In the genomic region with DNA sequence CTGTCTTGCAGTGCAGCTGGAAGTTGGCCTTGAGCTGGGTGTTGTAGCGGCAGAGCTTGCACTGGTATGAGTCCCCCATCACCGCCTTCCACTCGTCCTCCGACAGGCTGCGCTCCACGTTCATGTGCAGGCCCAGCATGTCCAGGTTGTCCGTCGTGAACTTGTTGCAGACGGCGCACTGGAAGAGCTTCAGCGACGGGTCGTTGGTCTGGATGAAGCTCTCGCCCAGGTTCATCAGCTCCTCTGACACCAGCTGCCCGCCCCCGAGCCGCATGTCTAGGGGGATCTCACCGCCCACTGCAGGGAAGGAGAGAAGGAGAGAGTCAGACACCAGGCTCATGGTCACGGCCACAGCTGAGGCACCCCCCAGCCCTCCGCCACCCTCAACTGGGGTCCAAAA, we compare ENCODE assay signal across 31 cellular contexts.
"Had no signal": no experiment of that assay in that cellular context is flagged by ENCODE, and none has a peak within 500 bp of the region (broad histone marks: within the 10 kb centered on the region; RNA-seq: fewer than 3 reads in every experiment).

No MANE protein-coding gene starts in this region.

- H3K4me3 ChIP-seq: lower lobe of right lung, pancreas, prostate gland, sigmoid colon, spleen, suprapubic skin, thoracic aorta, tibial nerve, upper lobe of left lung, vagina had no signal

- H3K4me3 Mint-ChIP-seq: mesothelial cell of epicardium; naive B cell; natural killer cell; nephron progenitor cell; stimulated activated memory B cell treated with anti-CD40 and anti-IgM and Interleukin-4, amounts not matched to agents 10 μg/mL and 1 μg/mL and 100 μg/mL, for 72 hours had no signal

- H3K27ac Mint-ChIP-seq: mesothelial cell of epicardium; naive B cell; natural killer cell; nephron progenitor cell; stimulated activated memory B cell treated with anti-CD40 and anti-IgM and Interleukin-4, amounts not matched to agents 10 μg/mL and 1 μg/mL and 100 μg/mL, for 72 hours had no signal

- H3K4me1 ChIP-seq: spleen, suprapubic skin had no signal

- H3K4me1 Mint-ChIP-seq: stimulated activated memory B cell treated with anti-CD40 and anti-IgM and Interleukin-4, amounts not matched to agents 10 μg/mL and 1 μg/mL and 100 μg/mL, for 72 hours had no signal

- H3K27me3 Mint-ChIP-seq: naive B cell; stimulated activated memory B cell treated with anti-CD40 and anti-IgM and Interleukin-4, amounts not matched to agents 10 μg/mL and 1 μg/mL and 100 μg/mL, for 72 hours had no signal

- H3K27me3 ChIP-seq: pancreas, sigmoid colon, spleen, suprapubic skin, tibial nerve, upper lobe of left lung, vagina had no signal

- H3K9me3 Mint-ChIP-seq: mesothelial cell of epicardium, naive B cell, natural killer cell had no signal

- H3K9me3 ChIP-seq: lower lobe of right lung, pancreas, prostate gland, sigmoid colon, spleen, suprapubic skin, thoracic aorta, tibial nerve, upper lobe of left lung, vagina had no signal

- H3K36me3 Mint-ChIP-seq: natural killer cell had no signal

- DNase-seq: head of caudate nucleus; hippocampal formation; kidney glomerular epithelial cell; left cardiac atrium; lower lobe of right lung; mammary epithelial cell; mesendoderm; naive B cell; natural killer cell; nephron progenitor cell; nucleus accumbens; retina; right cardiac atrium; sigmoid colon; small intestine; spleen; stimulated activated CD4-positive, alpha-beta T cell treated with anti-CD3 and anti-CD28 coated beads, Interleukin-1b, Interleukin-23, amount 100 ng/mL, for 48 hours; stimulated activated CD4-positive, alpha-beta T cell treated with anti-CD3 and anti-CD28 coated beads, Interleukin-2, amount 100 ng/mL, for 48 hours; stimulated activated CD4-positive, alpha-beta T cell treated with anti-CD3 and anti-CD28 coated beads, Interleukin-4, amount 100 ng/mL, for 4 hours; stimulated activated CD8-positive, alpha-beta memory T cell treated with anti-CD3 and anti-CD28 coated beads, Interleukin-4, amount 100 ng/mL, for 48 hours; stimulated activated naive CD8-positive, alpha-beta T cell treated with anti-CD3 and anti-CD28 coated beads, Interleukin-15, Interleukin-2, amounts not matched to agents 100 U/mL and 50 U/mL, for 24 hours had no signal

- H3K27ac ChIP-seq: lower lobe of right lung, pancreas, sigmoid colon, spleen, suprapubic skin, tibial nerve, upper lobe of left lung, vagina had no signal

- ATAC-seq: left cardiac atrium; left lobe of liver; lower lobe of right lung; natural killer cell; pancreas; right cardiac atrium; stimulated activated memory B cell treated with anti-CD40 and anti-IgM and Interleukin-4, amounts not matched to agents 10 μg/mL and 1 μg/mL and 100 μg/mL, for 72 hours; stimulated activated naive CD8-positive, alpha-beta T cell treated with anti-CD3 and anti-CD28 coated beads, Interleukin-15, Interleukin-2, amounts not matched to agents 100 U/mL and 50 U/mL, for 24 hours had no signal
